Comparison of ENCODE assay signal across 8 cellular contexts in the genomic region with DNA sequence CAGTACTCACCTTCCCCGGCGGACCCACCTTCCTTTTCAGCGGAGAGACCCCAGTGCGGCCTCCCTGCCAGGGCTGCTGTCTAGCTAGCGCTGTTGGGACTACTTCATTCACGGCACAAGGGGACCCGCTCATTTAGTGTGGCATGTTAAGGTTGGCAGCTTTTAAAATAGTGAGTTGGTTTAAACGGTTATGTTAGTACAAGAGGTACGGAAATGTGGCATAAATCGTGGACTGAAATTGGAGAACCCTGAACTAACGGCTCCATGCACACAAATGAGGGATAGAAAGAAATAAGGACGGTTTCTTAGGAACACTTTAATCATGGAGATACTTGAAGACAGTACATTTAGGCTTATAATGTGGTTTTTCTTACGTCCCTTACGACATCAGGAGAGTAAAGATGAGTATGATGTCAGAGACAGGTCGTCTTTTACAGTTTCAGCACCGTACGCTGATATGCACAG. TPM values are rescaled to one million over a fixed set of nuclear protein-coding genes. Genes with fewer than 3 reads are reported as not detected.
DNase-seq lines count a peak whose midpoint lies in the region; ATAC-seq and TF ChIP-seq lines count a peak whose summit lies in the region.

No MANE protein-coding gene starts in this region.

- H3K9me3 ChIP-seq in endocrine pancreas (ENCODE audit: control insufficient read depth, low read length) = no peaks in the 10 kb centered on the region

- H3K4me3 ChIP-seq in endocrine pancreas (ENCODE audit: control insufficient read depth, insufficient read depth, low read length) = peak overlapping the region; percentile 98

- no peaks in the 10 kb centered on the region for H3K36me3 ChIP-seq in endocrine pancreas (ENCODE audit: control insufficient read depth, insufficient read depth, low read length)

- peaks cover 3% of the 10 kb centered on the region for H3K4me1 ChIP-seq in endocrine pancreas (ENCODE audit: control insufficient read depth, insufficient read depth, low read length)

- no peaks in the 10 kb centered on the region for H3K9me3 Mint-ChIP-seq in activated T-cell treated with anti-CD3 and anti-CD28 coated beads, Interleukin-2, amount 50 U/mL, for 24 hours
- peaks cover 0 to 4% (median 0%) of the 10 kb centered on the region in 7 donors for H3K9me3 Mint-ChIP-seq in naive B cell

- H3K27me3 Mint-ChIP-seq in activated T-cell treated with anti-CD3 and anti-CD28 coated beads, Interleukin-2, amount 50 U/mL, for 24 hours = no peaks in the 10 kb centered on the region
- H3K27me3 Mint-ChIP-seq in naive B cell = no peaks in the 10 kb centered on the region

- ATAC-seq in HG03103 (IDR thresholded peaks at IDR 0.05; ENCODE audit: low read depth, unreplicated experiment) (peak; percentile 7), SK-N-SH treated with all-trans-retinoic acid at 6 μM for 48 hours (peak; percentile 27), naive B cell (ENCODE audit: low read depth in 2 of 2) (peak in 1 of 2 donors; percentile 7), GM18870 (IDR thresholded peaks at IDR 0.05; ENCODE audit: unreplicated experiment) (no peak), HG02759 (IDR thresholded peaks at IDR 0.05; ENCODE audit: unreplicated experiment) (no peak)

- peaks cover 69% of the 10 kb centered on the region for H3K4me1 Mint-ChIP-seq in activated T-cell treated with anti-CD3 and anti-CD28 coated beads, Interleukin-2, amount 50 U/mL, for 24 hours (ENCODE audit: low read depth)
- peaks cover 30 to 57% (median 46%) of the 10 kb centered on the region in 3 donors for H3K4me1 Mint-ChIP-seq in naive B cell

- H3K9ac ChIP-seq in endocrine pancreas (ENCODE audit: control insufficient read depth, insufficient read depth, low read length) = peak overlapping the region; percentile 91

- H3K4me3 Mint-ChIP-seq in activated T-cell treated with anti-CD3 and anti-CD28 coated beads, Interleukin-2, amount 50 U/mL, for 24 hours = peak overlapping the region; percentile 96
- peak overlapping the region; percentile 96 to 100 (median 100) for H3K4me3 Mint-ChIP-seq in naive B cell

- no peaks in the 10 kb centered on the region for H3K27me3 ChIP-seq in endocrine pancreas (ENCODE audit: control insufficient read depth, insufficient read depth, low read length)

- peaks cover 51% of the 10 kb centered on the region for H3K36me3 Mint-ChIP-seq in activated T-cell treated with anti-CD3 and anti-CD28 coated beads, Interleukin-2, amount 50 U/mL, for 24 hours (ENCODE audit: low read depth)
- H3K36me3 Mint-ChIP-seq in naive B cell = peaks cover 0 to 17% of the 10 kb centered on the region in 2 donors

- peak overlapping the region; percentile 99 for H3K27ac Mint-ChIP-seq in activated T-cell treated with anti-CD3 and anti-CD28 coated beads, Interleukin-2, amount 50 U/mL, for 24 hours
- H3K27ac Mint-ChIP-seq in naive B cell = peak overlapping the region; percentile 29 to 100 (median 99)

- DNase-seq in activated T-cell treated with anti-CD3 and anti-CD28 coated beads, Interleukin-2, amount 50 U/mL, for 24 hours = no peak
- DNase-seq in activated T-cell treated with anti-CD3 and anti-CD28 coated beads for 4 hours (no peak), naive B cell (no peak)

TF ChIP-seq in SK-N-SH treated with all-trans-retinoic acid at 6 μM for 48 hours, 23 proteins besides CTCF, POLR2A, EP300 and RAD21:
- TF ChIP-seq ISL1 (CRISPR knock-in tag; IDR thresholded peaks at IDR 0.05) (no peak), OSR1 (CRISPR knock-in tag; IDR thresholded peaks at IDR 0.05) (no peak), ZFP3 (CRISPR knock-in tag; IDR thresholded peaks at IDR 0.05) (no peak)

RNA-seq across cellular contexts. Expression of gene CEP63, which starts 0.8 kb away (rescaled TPM):
- 10 to 100 TPM in 5 of 6 donors, 1 to 10 TPM in 1; 5.4 to 25.5 (median 17.7) TPM for polyA plus RNA-seq in naive B cell (ENCODE audit: low read depth in 6 of 6)

RNA-seq across cellular contexts. Expression of gene ANAPC13, which starts 0.8 kb away (rescaled TPM):
- 100 to 1,000 TPM in 1 of 6 donors, 10 to 100 TPM in 5; 60.4 to 112 (median 79.1) TPM for polyA plus RNA-seq in naive B cell (ENCODE audit: low read depth in 6 of 6)

Comparison
In these comparisons a context has a peak if more than half of its experiments do, and no peak if none do; other contexts are left out.
1. ATAC-seq: peak in HG03103 (single experiment) and SK-N-SH treated with all-trans-retinoic acid at 6 μM for 48 hours (single experiment); none in GM18870 (single experiment) and HG02759 (single experiment).